22 cellular contexts compared by ENCODE assay signal in the genomic region with DNA sequence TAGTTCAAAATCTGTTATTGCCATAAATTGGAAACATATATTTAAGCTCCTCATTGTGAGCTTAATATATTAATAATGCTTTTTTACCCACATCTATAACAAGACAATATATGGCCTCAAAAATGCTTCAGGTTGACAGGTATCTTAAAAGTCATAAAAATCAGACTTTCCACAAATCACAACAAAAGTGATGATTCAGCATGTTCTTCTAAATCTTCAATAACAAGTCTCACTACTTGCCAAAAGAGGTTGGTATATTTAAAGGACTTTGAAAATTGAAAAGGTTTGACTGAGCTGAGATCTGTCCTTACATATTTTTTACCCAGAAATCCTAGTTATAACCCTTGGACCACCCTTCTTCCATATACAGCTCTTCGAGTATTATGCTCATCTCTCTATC. TPM values are rescaled to one million over a fixed set of nuclear protein-coding genes. Genes with fewer than 3 reads are reported as not detected.
DNase-seq lines count a peak whose midpoint lies in the region; ATAC-seq, FAIRE-seq and TF ChIP-seq lines count a peak whose summit lies in the region.
"Had no signal": no experiment of that assay in that cellular context is flagged by ENCODE, and none has a peak within 500 bp of the region (broad histone marks: within the 10 kb centered on the region; RNA-seq: fewer than 3 reads in every experiment).

No MANE protein-coding gene starts in this region.

- TF ChIP-seq CTCF in HepG2 (CRISPR knock-in tag; IDR thresholded peaks at IDR 0.05): no peak
- no peak for TF ChIP-seq CTCF in right lobe of liver (IDR thresholded peaks at IDR 0.05)
- TF ChIP-seq CTCF in H1 (IDR thresholded peaks at IDR 0.05; ENCODE audit: control extremely low read depth in 1 of 3, insufficient read depth in 1 of 3, low read depth in 1 of 3, low read length in 3 of 3): no peak

- H3K56ac ChIP-seq in H1 (replicated peaks; ENCODE audit: insufficient read length, low read depth, low read length): no peak overlapping the region

- no peak overlapping the region for H3K18ac ChIP-seq in H1 (ENCODE audit: extremely low read depth, low read length)

- no peak overlapping the region for H3K4me3 ChIP-seq in HepG2 (replicated peaks in 1 of 3; ENCODE audit: insufficient read depth in 1 of 3, low read depth in 2 of 3, low read length in 3 of 3)
- no peak overlapping the region for H3K4me3 ChIP-seq in right lobe of liver
- no peak overlapping the region for H3K4me3 ChIP-seq in SK-N-MC
- H3K4me3 ChIP-seq in H1 (ENCODE audit: extremely low read depth in 1 of 4, insufficient read depth in 2 of 4, low read depth in 3 of 4, low read length in 4 of 4): no peak overlapping the region
- H3K4me3 ChIP-seq: BLaER1 treated with 17β-estradiol and CSF1 and Interleukin-3, amounts not matched to agents 10 nM and 100 nM; GM23338 had no signal

- no peak overlapping the region for H4K91ac ChIP-seq in H1 (replicated peaks; ENCODE audit: insufficient read length, low read length)

- no peak overlapping the region for H4K5ac ChIP-seq in H1 (ENCODE audit: insufficient read length, low read depth, low read length)

- no peak for FAIRE-seq in HepG2 (lab: Jason Lieb, UNC)
- no peak for FAIRE-seq in H1 (lab: Jason Lieb, UNC)
- FAIRE-seq: GM12891, H54 had no signal

- H3K9me3 ChIP-seq in HepG2 (ENCODE audit: low read length): no peaks in the 10 kb centered on the region
- H3K9me3 ChIP-seq in right lobe of liver: no peaks in the 10 kb centered on the region
- peaks cover 14% of the 10 kb centered on the region; the same call in 1 of the 2 replicates for H3K9me3 ChIP-seq in SK-N-MC (ENCODE audit: low read depth, low read length)
- H3K9me3 ChIP-seq in H1 (ENCODE audit: insufficient read depth in 2 of 2, low read depth in 1 of 2, low read length in 1 of 2): no peaks in the 10 kb centered on the region
- H3K9me3 ChIP-seq: BE2C had no signal

- WGBS in HepG2 (ENCODE audit: low lambda C conversion rate): 88% methylated on average over 1 of the region's 1 CpG
- WGBS in right lobe of liver (ENCODE audit: insufficient coverage, low coverage, low lambda C conversion rate, missing lambda C conversion rate): 100% methylated on average over 1 of the region's 1 CpG
- 96% methylated on average over 1 of the region's 1 CpG; no CpG with 5 or more reads in 1 of the 2 experiments for WGBS in H1 (ENCODE audit: extremely low coverage in 1 of 2, insufficient coverage in 1 of 2, insufficient read length in 1 of 2, insufficient replicate concordance in 2 of 2, low coverage in 1 of 2, low lambda C conversion rate in 2 of 2, missing lambda C conversion rate in 1 of 2), 2 experiments

- in situ Hi-C loops in HepG2 (cut with HindIII; ENCODE audit: extremely low pct_ligation_motif_present, low pct_unique_long_range_greater_than_20kb): no loop called here

- no TSS peak for BruUV-seq in HepG2 (replicated peaks; lab: Mats Ljungman, UMichigan)

- 0 out of 2 replicates have a peak, but pooled peaks cover 2% of the 10 kb centered on the region for H4K20me1 ChIP-seq in HepG2 (ENCODE audit: insufficient read depth, low read length)
- H4K20me1 ChIP-seq in H1 (replicated peaks in 1 of 2; ENCODE audit: control insufficient read depth in 1 of 2, insufficient read depth in 2 of 2, low read length in 2 of 2): peaks cover 0 to 1% of the 10 kb centered on the region in 2 experiments

- no peak overlapping the region for H3K14ac ChIP-seq in H1 (ENCODE audit: insufficient read length)

- CTCF ChIA-PET in HepG2 (lab: Yijun Ruan, JAX; ENCODE audit: low intra/inter-chr PET ratio, low total read pairs): no interaction called here
- CTCF ChIA-PET in H1 (lab: Charles Lee; ENCODE audit: partially characterized antibody): no interaction called here

- H3K4me1 ChIP-seq in HepG2 (ENCODE audit: insufficient read depth, low read length) (no peaks in the 10 kb centered on the region), right lobe of liver (no peaks in the 10 kb centered on the region), H1 (replicated peaks in 1 of 4; ENCODE audit: control insufficient read depth in 3 of 4, insufficient read depth in 4 of 4, low read length in 3 of 4) (peaks cover 0 to 5% (median 3%) of the 10 kb centered on the region in 4 experiments; a peak in 3 of 7 replicates)
- H3K4me1 ChIP-seq: BE2C; BLaER1 treated with 17β-estradiol and CSF1 and Interleukin-3, amounts not matched to agents 10 nM and 100 nM had no signal

- no peak overlapping the region for H3K4me2 ChIP-seq in HepG2 (ENCODE audit: low read depth, low read length)
- no peak overlapping the region for H3K4me2 ChIP-seq in H1 (ENCODE audit: insufficient read depth in 1 of 2, low read depth in 2 of 2, low read length in 2 of 2)
- H3K4me2 ChIP-seq: BLaER1 treated with 17β-estradiol and CSF1 and Interleukin-3, amounts not matched to agents 10 nM and 100 nM; GM23338 had no signal

- H3K27me3 ChIP-seq in HepG2 (ENCODE audit: control insufficient read depth in 1 of 2, insufficient read depth in 2 of 2, low read length in 2 of 2) (no peaks in the 10 kb centered on the region), right lobe of liver (no peaks in the 10 kb centered on the region), H1 (replicated peaks in 1 of 4; ENCODE audit: control insufficient read depth in 3 of 4, extremely low read depth in 1 of 4, insufficient read depth in 3 of 4, low read length in 3 of 4) (no peaks in the 10 kb centered on the region)
- H3K27me3 ChIP-seq: BE2C; BLaER1 treated with 17β-estradiol and CSF1 and Interleukin-3, amounts not matched to agents 10 nM and 100 nM had no signal

- no peak overlapping the region for H2BK120ac ChIP-seq in H1 (replicated peaks; ENCODE audit: low read depth, low read length)

- H3K9ac ChIP-seq in HepG2 (ENCODE audit: insufficient read depth, low read depth, low read length): no peak overlapping the region
- no peak overlapping the region for H3K9ac ChIP-seq in SK-N-MC (ENCODE audit: insufficient read length)
- no peak overlapping the region for H3K9ac ChIP-seq in H1 (replicated peaks in 1 of 4; ENCODE audit: extremely low read depth in 1 of 4, low read depth in 3 of 4, low read length in 3 of 4)
- H3K9ac ChIP-seq: BLaER1 treated with 17β-estradiol and CSF1 and Interleukin-3, amounts not matched to agents 10 nM and 100 nM had no signal

- no peak overlapping the region for H3K4ac ChIP-seq in H1 (replicated peaks; ENCODE audit: insufficient read length, low read depth, low read length)

- no peak overlapping the region for H2BK15ac ChIP-seq in H1 (ENCODE audit: low read length)

- H2AFZ ChIP-seq in HepG2 (ENCODE audit: low read length): no peak overlapping the region
- H2AFZ ChIP-seq in H1 (ENCODE audit: low read length): no peak overlapping the region
- H2AFZ ChIP-seq: GM23338 had no signal

- H3K27ac ChIP-seq in HepG2 (ENCODE audit: extremely low read length, insufficient read depth, low read length) (no peak overlapping the region), right lobe of liver (no peak overlapping the region), SK-N-MC (0 out of 2 replicates have a peak overlapping the region, but pooled peaks have one; percentile 14), H1 (ENCODE audit: low read depth, low read length) (no peak overlapping the region)
- H3K27ac ChIP-seq: 22Rv1; BLaER1 treated with 17β-estradiol and CSF1 and Interleukin-3, amounts not matched to agents 10 nM and 100 nM had no signal

- no peak overlapping the region for H3K23ac ChIP-seq in H1 (ENCODE audit: insufficient read length)

- H3K79me2 ChIP-seq in HepG2 (ENCODE audit: insufficient read depth, low read length): peaks cover 5% of the 10 kb centered on the region
- H3K79me2 ChIP-seq in H1 (ENCODE audit: control insufficient read depth in 1 of 2, insufficient read depth in 2 of 2, low read length in 2 of 2): peaks cover 0 to 48% of the 10 kb centered on the region in 2 experiments; a peak in 2 of 4 replicates

- no peak for ATAC-seq in HepG2
- ATAC-seq in right lobe of liver: no peak
- no peak for ATAC-seq in GM18505 (IDR thresholded peaks at IDR 0.05; ENCODE audit: unreplicated experiment)
- no peak for ATAC-seq in GM18502 (IDR thresholded peaks at IDR 0.05; ENCODE audit: poor library complexity, unreplicated experiment)
- ATAC-seq in GM21825 (IDR thresholded peaks at IDR 0.05; ENCODE audit: unreplicated experiment): no peak
- ATAC-seq: GM23338 had no signal

- H2BK5ac ChIP-seq in H1 (ENCODE audit: low read depth, low read length): no peak overlapping the region

- TF ChIP-seq POLR2A in HepG2 (IDR thresholded peaks at IDR 0.05; ENCODE audit: insufficient read depth in 1 of 2, low read depth in 2 of 2, low read length in 2 of 2): no peak
- TF ChIP-seq POLR2A in right lobe of liver (IDR thresholded peaks at IDR 0.05): no peak
- no peak for TF ChIP-seq POLR2A in H1 (IDR thresholded peaks at IDR 0.05; ENCODE audit: control extremely low read depth in 1 of 2, low read depth in 2 of 2, low read length in 2 of 2)
- TF ChIP-seq POLR2A in GM18505 (IDR thresholded peaks at IDR 0.05; ENCODE audit: borderline replicate concordance, extremely low read depth, insufficient read depth, insufficient read length): no peak

- TF ChIP-seq EP300 in HepG2 (IDR thresholded peaks at IDR 0.05; ENCODE audit: low read depth in 2 of 2, low read length in 2 of 2) (no peak), HepG2 (CRISPR knock-in tag; IDR thresholded peaks at IDR 0.05; ENCODE audit: borderline replicate concordance) (no peak), H1 (IDR thresholded peaks at IDR 0.05; ENCODE audit: borderline replicate concordance in 1 of 2, low read depth in 2 of 2, low read length in 2 of 2) (no peak)

- intact Hi-C loops in HepG2 (cut with micrococcal nuclease; ENCODE audit: unreplicated experiment) (no loop called here), right lobe of liver (cut with DNase I) (no loop called here)

- no peak for TF ChIP-seq RAD21 in HepG2 (CRISPR knock-in tag; IDR thresholded peaks at IDR 0.05)
- TF ChIP-seq RAD21 in H1 (IDR thresholded peaks at IDR 0.05 in 1 of 2, conservative IDR thresholded peaks at IDR 0.05 in 1 of 2; ENCODE audit: low read depth in 2 of 2, low read length in 2 of 2): no peak

- H3K23me2 ChIP-seq in H1 (ENCODE audit: low read depth, low read length): no peaks in the 10 kb centered on the region

- no peak overlapping the region for H2BK12ac ChIP-seq in H1 (ENCODE audit: low read depth, low read length)

- no peak overlapping the region for H2BK20ac ChIP-seq in H1 (ENCODE audit: low read length)

- DNase-seq in HepG2 (ENCODE audit: low spot score) (no peak), right lobe of liver (no peak), SK-N-MC (ENCODE audit: low read depth, low spot score) (no peak), H1 (ENCODE audit: low read depth in 1 of 2, low spot score in 2 of 2) (no peak)
- no peak for DNase-seq in activated effector memory CD4-positive, alpha-beta T cell treated with anti-CD3 and anti-CD28 coated beads, Interleukin-2, amount 50 U/mL, for 16 hours
- DNase-seq: ACHN; AML-193; BE2C; CD4-positive, alpha-beta T cell; CD8-positive, alpha-beta memory T cell; DMS53; DMS79 treated with DMSO at 0.1 percent for 48 hours; GF-D8; HCEC 1CT had no signal

- POLR2A ChIA-PET in HepG2 (lab: Yijun Ruan, JAX) (no interaction called here), H1 (lab: Charles Lee; ENCODE audit: partially characterized antibody) (no interaction called here)

- H3K36me3 ChIP-seq in HepG2 (replicated peaks in 1 of 2; ENCODE audit: control insufficient read depth in 1 of 2, insufficient read depth in 2 of 2, low read length in 2 of 2): no peaks in the 10 kb centered on the region
- H3K36me3 ChIP-seq in right lobe of liver: no peaks in the 10 kb centered on the region
- H3K36me3 ChIP-seq in SK-N-MC (ENCODE audit: insufficient read depth, low read length): peaks cover 45% of the 10 kb centered on the region
- no peaks in the 10 kb centered on the region for H3K36me3 ChIP-seq in H1 (ENCODE audit: control insufficient read depth in 2 of 4, insufficient read depth in 4 of 4, low read length in 3 of 4)

- no peak overlapping the region for H2AK5ac ChIP-seq in H1 (ENCODE audit: low read depth, low read length)

- no peaks in the 10 kb centered on the region; the same call in 1 of the 2 replicates for H3K79me1 ChIP-seq in H1 (ENCODE audit: low read depth, low read length)

- H4K8ac ChIP-seq in H1 (ENCODE audit: extremely low read depth, insufficient read depth, low read length): no peak overlapping the region

RNA-seq across cellular contexts. Expression of a gene that starts 41.7 kb away (rescaled TPM):
- total RNA-seq in HepG2 (2016; rRNA removed; fragmentation: Illumina TruSeq; extraction: Trizol): 55.7 and 84.7 TPM in 2 replicates
- total RNA-seq in HepG2 (2016; cell fraction: cytosol; rRNA removed; fragmentation: Illumina TruSeq; extraction: Trizol; ENCODE audit: low read depth): 22.3 and 25.0 TPM in 2 replicates
- 54.6 and 79.1 TPM in 2 replicates for total RNA-seq in HepG2 (2016; cell fraction: insoluble cytoplasmic fraction; rRNA removed; fragmentation: Illumina TruSeq; extraction: Trizol)
- 20.1 and 23.8 TPM in 2 replicates for total RNA-seq in HepG2 (2016; cell fraction: membrane; rRNA removed; fragmentation: Illumina TruSeq; extraction: Trizol)
- 106 and 107 TPM in 2 replicates for total RNA-seq in HepG2 (2016; cell fraction: nucleus; rRNA removed; fragmentation: Illumina TruSeq; extraction: Trizol)
- polyA plus RNA-seq in HepG2 (2011; rRNA removed): 16.4 and 23.1 TPM in 2 replicates
- 9.1 and 13.4 TPM in 2 replicates for polyA plus RNA-seq in HepG2 (2011; cell fraction: cytosol; rRNA removed)
- 9.7 and 11.5 TPM in 2 replicates for polyA plus RNA-seq in HepG2 (2011; cell fraction: nucleus; rRNA removed)
- polyA plus RNA-seq in HepG2 (2012): 14.9 and 16.5 TPM in 2 replicates
- 3.5 and 3.9 TPM in 2 replicates for polyA plus RNA-seq in HepG2 (2016; cell fraction: cytosol; fragmentation: Illumina TruSeq; extraction: Trizol; ENCODE audit: low read depth)
- 60.9 and 64.9 TPM in 2 replicates for polyA plus RNA-seq in HepG2 (2016; cell fraction: insoluble cytoplasmic fraction; fragmentation: Illumina TruSeq; extraction: Trizol; ENCODE audit: low read depth)
- polyA plus RNA-seq in HepG2 (2016; cell fraction: membrane; fragmentation: Illumina TruSeq; extraction: Trizol; ENCODE audit: low read depth): 7.1 and 7.4 TPM in 2 replicates
- polyA plus RNA-seq in HepG2 (2016; cell fraction: nucleus; fragmentation: Illumina TruSeq; extraction: Trizol; ENCODE audit: insufficient read depth, low read depth): 41.0 and 45.0 TPM in 2 replicates
- polyA minus RNA-seq in HepG2 (2011; rRNA and poly(A)+ RNA removed; ENCODE audit: low replicate concordance): 25.6 and 52.0 TPM in 2 replicates
- 26.9 and 33.2 TPM in 2 replicates for polyA minus RNA-seq in HepG2 (2011; cell fraction: cytosol; rRNA and poly(A)+ RNA removed)
- 143 and 165 TPM in 2 replicates for polyA minus RNA-seq in HepG2 (2011; cell fraction: nucleus; rRNA and poly(A)+ RNA removed)
- total RNA-seq in right lobe of liver: 10 to 100 TPM; 17.0 to 28.2 (median 24.9) TPM
- total RNA-seq in H1 (2021; fragmentation: NEBNext Ultra II Directional; extraction: Animal tissue kit (Norgen Biotek cat#: 25700)): 73.0 and 77.8 TPM in 2 replicates
- 15.5 and 37.5 TPM in 2 replicates for polyA plus RNA-seq in H1 (2011; rRNA removed)
- polyA plus RNA-seq in H1 (2011; cell fraction: cytosol; rRNA removed): 27.9 TPM
- 25.4 TPM for polyA plus RNA-seq in H1 (2011; cell fraction: nucleus; rRNA removed)
- polyA plus RNA-seq in H1 (2012, experiment 1 of 2): 34.9 to 48.2 TPM (median 38.3 TPM) in 4 replicates
- 2.0 TPM for polyA plus RNA-seq in H1 (2012, experiment 2 of 2)
- polyA plus RNA-seq in H1 (2013, experiment 1 of 2): 30.2 TPM
- 28.4 TPM for polyA plus RNA-seq in H1 (2013, experiment 2 of 2)
- 95.7 and 133 TPM in 2 replicates for polyA minus RNA-seq in H1 (2011; rRNA and poly(A)+ RNA removed)
- 50.1 TPM for polyA minus RNA-seq in H1 (2011; cell fraction: cytosol; rRNA and poly(A)+ RNA removed)
- polyA minus RNA-seq in H1 (2011; cell fraction: nucleus; rRNA and poly(A)+ RNA removed): 148 TPM
